9 cellular contexts compared by ENCODE assay signal in the genomic region with DNA sequence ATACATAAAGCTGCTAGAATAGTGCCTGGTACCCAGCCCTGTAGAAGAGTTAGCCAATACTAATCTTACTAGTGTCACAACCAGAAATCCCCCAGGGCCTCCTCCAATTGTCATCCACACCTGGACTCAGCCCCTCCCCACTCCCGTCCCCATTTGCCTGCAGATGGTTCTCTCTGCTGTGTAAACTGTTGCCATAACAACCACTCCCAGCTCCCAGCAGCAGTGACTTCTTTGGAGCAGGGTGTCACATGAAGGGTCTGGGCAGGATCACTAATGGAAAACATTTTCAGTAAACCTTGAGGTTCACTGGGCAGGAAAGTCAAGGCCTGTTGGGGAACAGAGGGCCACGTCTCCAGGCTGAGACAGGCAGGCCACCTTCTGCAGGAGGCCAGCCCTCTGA.
DNase-seq lines count a peak whose midpoint lies in the region; ATAC-seq and TF ChIP-seq lines count a peak whose summit lies in the region.
"Had no signal": no experiment of that assay in that cellular context is flagged by ENCODE, and none has a peak within 500 bp of the region (broad histone marks: within the 10 kb centered on the region; RNA-seq: fewer than 3 reads in every experiment).

No MANE protein-coding gene starts in this region.

- H3K9ac ChIP-seq in trophoblast cell (ENCODE audit: low read length): no peak overlapping the region

- no peak overlapping the region for H3K4me2 ChIP-seq in trophoblast cell (ENCODE audit: low read length)

- H3K4ac ChIP-seq in trophoblast cell (ENCODE audit: low read depth, low read length): no peak overlapping the region

- no peak for TF ChIP-seq CTCF in dorsolateral prefrontal cortex (IDR thresholded peaks at IDR 0.05 in 54 of 56, conservative IDR thresholded peaks at IDR 0.05 in 2 of 56; ENCODE audit: low read depth in 1 of 56, partially characterized antibody in 56 of 56)

- H2AFZ ChIP-seq in trophoblast cell (ENCODE audit: insufficient read depth, low read length, poor library complexity): no peak overlapping the region

- no peak overlapping the region for H3K23ac ChIP-seq in trophoblast cell (ENCODE audit: low read length)

- H3K27ac Mint-ChIP-seq in activated T-helper 2 cell treated with anti-CD3 and anti-CD28 coated beads, Interferon-gamma antibody, Interleukin-2, Interleukin-4, amounts not matched to agents 10 μg/mL and 5 μg/mL and 100 μg/mL, durations not matched to agents 14 hours and 24 hours and 36 hours: no peak overlapping the region
- H3K27ac Mint-ChIP-seq: dendritic cell treated with granulocyte-macrophage colony-stimulating factor and Interleukin-4, amounts not matched to agents 40 ng/mL and 50 ng/mL, for 4 days had no signal

- H3K36me3 ChIP-seq in trophoblast cell (ENCODE audit: control insufficient read depth in 1 of 2, insufficient read depth in 2 of 2, low read length in 2 of 2): peaks cover 4 to 9% of the 10 kb centered on the region in 2 experiments

- DNase-seq in Daoy (ENCODE audit: low read depth): peak; percentile 44
- DNase-seq in NCI-H2196 (lab: John Stamatoyannopoulos, UW; ENCODE audit: unreplicated experiment): peak; percentile 90
- DNase-seq in dorsolateral prefrontal cortex: peak in 1 of 10 donors; percentile 29
- DNase-seq in trophoblast cell: peak; percentile 74
- no peak for DNase-seq in activated T-helper 2 cell treated with anti-CD3 and anti-CD28 coated beads, Interferon-gamma antibody, Interleukin-2, Interleukin-4, amounts not matched to agents 10 μg/mL and 5 μg/mL and 100 μg/mL, durations not matched to agents 14 hours and 24 hours and 36 hours (ENCODE audit: low spot score)
- no peak for DNase-seq in germinal center (ENCODE audit: low spot score)
- no peak for DNase-seq in caudate nucleus (lab: John Stamatoyannopoulos, UW)

- H2BK120ac ChIP-seq in trophoblast cell (ENCODE audit: insufficient read depth, low read length, poor library complexity): no peak overlapping the region

- H3K4me3 ChIP-seq in dorsolateral prefrontal cortex: no peak overlapping the region
- no peak overlapping the region for H3K4me3 ChIP-seq in trophoblast cell (ENCODE audit: low read depth, low read length)

- no peaks in the 10 kb centered on the region for H3K36me3 Mint-ChIP-seq in activated T-helper 2 cell treated with anti-CD3 and anti-CD28 coated beads, Interferon-gamma antibody, Interleukin-2, Interleukin-4, amounts not matched to agents 10 μg/mL and 5 μg/mL and 100 μg/mL, durations not matched to agents 14 hours and 24 hours and 36 hours (ENCODE audit: low read depth)

- H2AK5ac ChIP-seq in trophoblast cell (ENCODE audit: low read length): no peak overlapping the region

- no peak overlapping the region for H2BK5ac ChIP-seq in trophoblast cell (ENCODE audit: low read depth, low read length, poor library complexity)

- no peak overlapping the region for H4K12ac ChIP-seq in trophoblast cell (ENCODE audit: low read depth, low read length)

- H3K4me3 Mint-ChIP-seq in activated T-helper 2 cell treated with anti-CD3 and anti-CD28 coated beads, Interferon-gamma antibody, Interleukin-2, Interleukin-4, amounts not matched to agents 10 μg/mL and 5 μg/mL and 100 μg/mL, durations not matched to agents 14 hours and 24 hours and 36 hours (ENCODE audit: low read depth): no peak overlapping the region
- H3K4me3 Mint-ChIP-seq: dendritic cell treated with granulocyte-macrophage colony-stimulating factor and Interleukin-4, amounts not matched to agents 40 ng/mL and 50 ng/mL, for 4 days had no signal

- peaks cover 3% of the 10 kb centered on the region for H3K79me1 ChIP-seq in trophoblast cell (ENCODE audit: low read length)

- H3K9me3 Mint-ChIP-seq in activated T-helper 2 cell treated with anti-CD3 and anti-CD28 coated beads, Interferon-gamma antibody, Interleukin-2, Interleukin-4, amounts not matched to agents 10 μg/mL and 5 μg/mL and 100 μg/mL, durations not matched to agents 14 hours and 24 hours and 36 hours: no peaks in the 10 kb centered on the region
- H3K9me3 Mint-ChIP-seq: dendritic cell treated with granulocyte-macrophage colony-stimulating factor and Interleukin-4, amounts not matched to agents 40 ng/mL and 50 ng/mL, for 4 days had no signal

- WGBS in trophoblast cell (ENCODE audit: extremely low coverage, insufficient coverage, insufficient read length): no CpG with 5 or more reads among the region's 2 CpGs

- no peak overlapping the region for H3K18ac ChIP-seq in trophoblast cell (ENCODE audit: low read length)

- peaks cover 7 to 11% of the 10 kb centered on the region in 2 experiments for H3K4me1 ChIP-seq in trophoblast cell (ENCODE audit: control insufficient read depth in 1 of 2, insufficient read depth in 2 of 2, low read length in 2 of 2)

- H3K79me2 ChIP-seq in trophoblast cell (ENCODE audit: control insufficient read depth, insufficient read depth, low read length, poor library complexity): no peaks in the 10 kb centered on the region

- no peaks in the 10 kb centered on the region for H3K4me1 Mint-ChIP-seq in activated T-helper 2 cell treated with anti-CD3 and anti-CD28 coated beads, Interferon-gamma antibody, Interleukin-2, Interleukin-4, amounts not matched to agents 10 μg/mL and 5 μg/mL and 100 μg/mL, durations not matched to agents 14 hours and 24 hours and 36 hours (ENCODE audit: low read depth)

- H4K8ac ChIP-seq in trophoblast cell (ENCODE audit: low read depth, low read length): no peak overlapping the region

- no peak overlapping the region for H2BK12ac ChIP-seq in trophoblast cell (ENCODE audit: low read length)

- ATAC-seq in GM21737 (IDR thresholded peaks at IDR 0.05; ENCODE audit: unreplicated experiment): no peak

- H3K14ac ChIP-seq in trophoblast cell (ENCODE audit: low read length): no peak overlapping the region

- H3K27ac ChIP-seq in dorsolateral prefrontal cortex (peak overlapping the region in 52 of 59 donors; percentile 8 to 89 (median 75)), trophoblast cell (ENCODE audit: low read depth, low read length) (no peak overlapping the region), caudate nucleus (ENCODE audit: low read depth, low read length) (no peak overlapping the region)

- intact Hi-C loops in dorsolateral prefrontal cortex (cut with DNase I): no loop called here
- intact Hi-C loops in activated T-helper 2 cell treated with anti-CD3 and anti-CD28 coated beads, Interferon-gamma antibody, Interleukin-2, Interleukin-4, amounts not matched to agents 10 μg/mL and 5 μg/mL and 100 μg/mL, durations not matched to agents 14 hours and 24 hours and 36 hours (cut with micrococcal nuclease): no loop called here

- no peaks in the 10 kb centered on the region for H3K9me3 ChIP-seq in trophoblast cell (ENCODE audit: insufficient read depth, low read depth, low read length)

- no peak overlapping the region for H4K91ac ChIP-seq in trophoblast cell (ENCODE audit: low read depth, low read length)

- no peaks in the 10 kb centered on the region for H3K27me3 ChIP-seq in dorsolateral prefrontal cortex
- no peaks in the 10 kb centered on the region for H3K27me3 ChIP-seq in trophoblast cell (ENCODE audit: insufficient read depth, low read length)

- H3K27me3 Mint-ChIP-seq in activated T-helper 2 cell treated with anti-CD3 and anti-CD28 coated beads, Interferon-gamma antibody, Interleukin-2, Interleukin-4, amounts not matched to agents 10 μg/mL and 5 μg/mL and 100 μg/mL, durations not matched to agents 14 hours and 24 hours and 36 hours (ENCODE audit: low read depth): no peaks in the 10 kb centered on the region

Comparison
In these comparisons a context has a peak if more than half of its experiments do, and no peak if none do; other contexts are left out.
1. DNase-seq: peak in Daoy (single experiment), NCI-H2196 (single experiment) and trophoblast cell (2 of 2); none in activated T-helper 2 cell treated with anti-CD3 and anti-CD28 coated beads, Interferon-gamma antibody, Interleukin-2, Interleukin-4, amounts not matched to agents 10 μg/mL and 5 μg/mL and 100 μg/mL, durations not matched to agents 14 hours and 24 hours and 36 hours (single experiment), germinal center (single experiment) and caudate nucleus (0 of 61).
2. H3K27ac ChIP-seq: peak in dorsolateral prefrontal cortex (52 of 59); none in trophoblast cell (single experiment) and caudate nucleus (single experiment).